ENCODE assay signal across 8 cellular contexts in genomic region chr20:46090095-46090388, GRCh38. TPM values are rescaled to one million over a fixed set of nuclear protein-coding genes. Genes with fewer than 3 reads are reported as not detected.
DNase-seq lines count a peak whose midpoint lies in the region; ATAC-seq and TF ChIP-seq lines count a peak whose summit lies in the region.

No MANE protein-coding gene starts in this region.

- no peaks in the 10 kb centered on the region for H3K27me3 ChIP-seq in BLaER1
- H3K27me3 ChIP-seq in Karpas-422 (ENCODE audit: low read length) = no peaks in the 10 kb centered on the region

- H3K9ac ChIP-seq in BLaER1 (peak overlapping the region; percentile 100; the same call in 1 of the 2 replicates), Karpas-422 (ENCODE audit: low read length) (peak overlapping the region; percentile 98)

- peak overlapping the region; percentile 99 for H3K4me3 ChIP-seq in BLaER1
- H3K4me3 ChIP-seq in Karpas-422 (ENCODE audit: low read length) = peak overlapping the region; percentile 96
- H3K4me3 ChIP-seq in coronary artery = peak overlapping the region; percentile 80

- no peaks in the 10 kb centered on the region; the same call in 1 of the 2 replicates for H3K9me3 ChIP-seq in BLaER1
- no peaks in the 10 kb centered on the region for H3K9me3 ChIP-seq in Karpas-422 (ENCODE audit: low read length)

- H3K4me2 ChIP-seq in BLaER1 (peak overlapping the region; percentile 93), Karpas-422 (ENCODE audit: low read depth, low read length, poor library complexity, severe bottlenecking) (peak overlapping the region; percentile 97)

- H4K20me1 ChIP-seq in BLaER1 (peaks cover 46% of the 10 kb centered on the region), Karpas-422 (ENCODE audit: insufficient read depth, low read depth, low read length) (peaks cover 32% of the 10 kb centered on the region)

- ATAC-seq in GM19324 (IDR thresholded peaks at IDR 0.05; ENCODE audit: low FRiP score, unreplicated experiment) = no peak
- ATAC-seq in GM19397 (IDR thresholded peaks at IDR 0.05; ENCODE audit: unreplicated experiment) = no peak

- peak overlapping the region; percentile 86 to 89 (median 87) for H3K4me3 Mint-ChIP-seq in nephron

- H3K79me2 ChIP-seq in Karpas-422 (ENCODE audit: low read length) = peaks cover 46% of the 10 kb centered on the region

- no peaks in the 10 kb centered on the region for H3K9me3 Mint-ChIP-seq in nephron

- no peaks in the 10 kb centered on the region for H3K36me3 Mint-ChIP-seq in nephron (ENCODE audit: low read depth)

- H3K27ac Mint-ChIP-seq in nephron = peak overlapping the region; percentile 61 to 96 (median 90)

- no peak for TF ChIP-seq CTCF in coronary artery (IDR thresholded peaks at IDR 0.05)
- TF ChIP-seq CTCF in nephron (IDR thresholded peaks at IDR 0.05; ENCODE audit: unreplicated experiment in 3 of 3) = no peak

- H3K4me1 Mint-ChIP-seq in nephron = peaks cover 38% of the 10 kb centered on the region

- H3K36me3 ChIP-seq in BLaER1 (peaks cover 7% of the 10 kb centered on the region; the same call in 1 of the 2 replicates), Karpas-422 (ENCODE audit: insufficient read depth, low read length) (no peaks in the 10 kb centered on the region)

- peaks cover 30% of the 10 kb centered on the region for H3K4me1 ChIP-seq in BLaER1
- H3K4me1 ChIP-seq in Karpas-422 (ENCODE audit: low read length) = peaks cover 43% of the 10 kb centered on the region

- peaks cover 5% of the 10 kb centered on the region for H3K27me3 Mint-ChIP-seq in nephron (ENCODE audit: low read depth)

- DNase-seq in Karpas-422 = no peak
- DNase-seq in coronary artery (ENCODE audit: low spot score) = no peak
- DNase-seq in DMS114 treated with DMSO at 0.1 percent for 48 hours (lab: John Stamatoyannopoulos, UW; ENCODE audit: unreplicated experiment) = no peak
- no peak for DNase-seq in NCI-H2029 (lab: John Stamatoyannopoulos, UW)

- H3K9me2 ChIP-seq in Karpas-422 (replicated peaks; ENCODE audit: insufficient read depth, low read length) = no peaks in the 10 kb centered on the region

- 0 out of 2 replicates have a peak overlapping the region, but pooled peaks have one; percentile 13 for H2AFZ ChIP-seq in Karpas-422 (ENCODE audit: low read length)

- peak overlapping the region; percentile 100 for H3K27ac ChIP-seq in BLaER1
- no peak overlapping the region for H3K27ac ChIP-seq in Karpas-422 (ENCODE audit: low read length)
- peak overlapping the region; percentile 95 to 97 for H3K27ac ChIP-seq in coronary artery

RNA-seq across cellular contexts. Expression of gene NCOA5, which starts 0.3 kb away (rescaled TPM):
- 20.4 and 32.8 TPM in 2 replicates for total RNA-seq in Karpas-422 (2014; rRNA removed; shearing (Covaris generic); ENCODE audit: low replicate concordance)

RNA-seq across cellular contexts. Expression of gene CD40, which starts 28.1 kb away (rescaled TPM):
- 6.3 and 12.1 TPM in 2 replicates for total RNA-seq in Karpas-422 (2014; rRNA removed; shearing (Covaris generic); ENCODE audit: low replicate concordance)
